In the genomic region with DNA sequence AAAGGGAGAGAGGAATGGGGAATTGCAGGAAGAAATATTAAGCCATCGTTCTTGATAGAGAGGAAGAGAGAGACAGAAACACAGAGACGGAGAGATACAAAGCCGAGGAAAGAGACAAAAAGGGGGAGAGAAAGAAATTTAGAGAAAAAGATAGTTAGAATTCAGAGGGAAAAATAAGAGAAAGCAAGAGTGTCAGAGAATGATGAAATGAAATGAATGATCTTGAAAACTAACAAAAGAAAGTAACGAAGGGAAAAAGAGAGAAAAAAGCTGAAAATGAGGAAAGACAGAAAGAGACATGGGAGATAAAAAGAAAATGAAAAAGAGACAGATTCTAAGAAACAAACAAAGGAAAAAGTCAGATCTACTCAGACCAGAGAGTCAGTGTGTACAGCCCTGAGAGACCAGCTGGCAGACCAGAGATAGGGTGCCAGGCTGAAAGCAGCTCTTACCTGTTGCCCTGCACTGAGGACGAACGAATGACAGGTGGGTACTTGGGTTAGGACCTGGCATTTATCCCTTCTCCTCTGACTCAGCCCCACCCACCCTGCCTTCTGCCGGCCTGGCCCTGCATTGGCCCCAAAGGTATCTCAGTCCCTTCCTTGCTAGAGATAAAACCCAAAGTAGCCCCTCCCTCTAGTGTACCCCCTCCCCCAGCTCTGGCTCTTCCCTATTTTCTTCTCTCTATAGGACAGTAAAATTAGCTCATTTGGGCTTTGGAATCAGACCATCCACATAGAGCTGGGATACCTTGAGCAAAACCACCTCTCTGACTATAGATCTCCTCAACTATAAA, we compare ENCODE assay signal across 14 cellular contexts. TPM values are rescaled to one million over a fixed set of nuclear protein-coding genes. Genes with fewer than 3 reads are reported as not detected.
DNase-seq lines count a peak whose midpoint lies in the region; ATAC-seq and TF ChIP-seq lines count a peak whose summit lies in the region.
"Had no signal": no experiment of that assay in that cellular context is flagged by ENCODE, and none has a peak within 500 bp of the region (broad histone marks: within the 10 kb centered on the region; RNA-seq: fewer than 3 reads in every experiment).

Gene ALAS2, minus strand, starts transcription at position 488 of the 796 bp plus-strand sequence. CDS start 4,977 bp downstream, outside the sequence.

- no peaks in the 10 kb centered on the region for H3K27me3 ChIP-seq in cardiac muscle cell

- no peaks in the 10 kb centered on the region for H3K9me3 ChIP-seq in cardiac muscle cell (ENCODE audit: low read depth)

- intact Hi-C loops in left cardiac atrium (cut with DNase I), result no loop called here

- H3K27ac ChIP-seq in cardiac muscle cell, result peak within 1 kb of the TSS; percentile 45
- H3K27ac ChIP-seq: BLaER1 had no signal

- DNase-seq in cardiac muscle cell (ENCODE audit: low read depth in 1 of 2, low spot score in 1 of 2), result no peak
- DNase-seq in left cardiac atrium, result no peak
- no peak for DNase-seq in cerebellum (ENCODE audit: low spot score)
- DNase-seq in occipital lobe (lab: John Stamatoyannopoulos, UW), result no peak
- no peak for DNase-seq in NCI-H510A (lab: John Stamatoyannopoulos, UW)
- DNase-seq: 8988T, AML-193, DMS53, GOT3, H9 had no signal

- H3K4me1 ChIP-seq in cardiac muscle cell (ENCODE audit: low read depth), result no peaks in the 10 kb centered on the region
- H3K4me1 ChIP-seq: BLaER1 had no signal

- H3K4me3 ChIP-seq in cardiac muscle cell, result no peak within 1 kb of the TSS
- H3K4me3 ChIP-seq: BLaER1 had no signal

- no peaks in the 10 kb centered on the region for H3K36me3 ChIP-seq in cardiac muscle cell
- H3K36me3 ChIP-seq: BLaER1 had no signal

- no peak for TF ChIP-seq CTCF in cardiac muscle cell (IDR thresholded peaks at IDR 0.05; ENCODE audit: low read depth, low read length)

- ATAC-seq in left cardiac atrium (no peak), GM21576 (IDR thresholded peaks at IDR 0.05; ENCODE audit: unreplicated experiment) (no peak), HG03097 (IDR thresholded peaks at IDR 0.05; ENCODE audit: low FRiP score, unreplicated experiment) (no peak)

RNA-seq across cellular contexts. Expression of gene ALAS2, which starts in this region (rescaled TPM):
- total RNA-seq in cardiac muscle cell, result 4.3 and 6.8 TPM in 2 replicates
- polyA plus RNA-seq in cardiac muscle cell, result 1.6 and 5.1 TPM in 2 replicates
- total RNA-seq in left cardiac atrium, result 1 to 10 TPM in 1 of 2 donors, under 1 TPM in 1; 0.53 to 1.1 TPM
- 25.7 TPM for total RNA-seq in cerebellum
- 32.0 TPM for total RNA-seq in occipital lobe
- total RNA-seq: H9, HT-29 had no signal
